In genomic region chr2:30331869-30332268, GRCh38 we compare ENCODE assay signal across 21 cellular contexts.
"Had no signal": no experiment of that assay in that cellular context is flagged by ENCODE, and none has a peak within 500 bp of the region (broad histone marks: within the 10 kb centered on the region; RNA-seq: fewer than 3 reads in every experiment).

No MANE protein-coding gene starts in this region.

- H3K79me2 ChIP-seq: parathyroid adenoma had no signal

- H3K27ac ChIP-seq: cardiac muscle cell, foreskin keratinocyte, parathyroid adenoma, upper lobe of right lung had no signal

- H3K36me3 Mint-ChIP-seq: mesothelial cell of epicardium had no signal

- FAIRE-seq: kidney had no signal

- H3K27me3 ChIP-seq: cardiac muscle cell, foreskin keratinocyte, upper lobe of right lung had no signal

- H3K9me3 Mint-ChIP-seq: activated naive CD8-positive, alpha-beta T cell treated with anti-CD3 and anti-CD28 coated beads for 36 hours; activated T-helper 17 cell treated with anti-CD3 and anti-CD28 coated beads, Interleukin-2, amount 50 U/mL, for 72 hours; mesothelial cell of epicardium had no signal

- H3K27ac Mint-ChIP-seq: mesothelial cell of epicardium, nephron had no signal

- H3K4me3 ChIP-seq: cardiac muscle cell, lung, upper lobe of right lung had no signal

- DNase-seq: activated CD4-positive, alpha-beta T cell treated with anti-CD3 and anti-CD28 coated beads, Interleukin-2, amount 50 U/mL, for 1 hour; activated CD8-positive, alpha-beta T cell treated with anti-CD3 and anti-CD28 coated beads, Interleukin-2, amount 10 ng/mL, durations not matched to agents 7 days and 5 days; activated naive CD8-positive, alpha-beta T cell treated with anti-CD3 and anti-CD28 coated beads for 36 hours; activated T-cell treated with anti-CD3 and anti-CD28 coated beads, Interleukin-2, amount 50 U/mL, for 1 hour; cortex of kidney; foreskin keratinocyte; kidney; nucleus accumbens; right cardiac atrium; stimulated activated CD4-positive, alpha-beta T cell treated with anti-CD3 and anti-CD28 coated beads, Interleukin-12 subunit alpha, Interleukin-12 subunit beta, amount 100 ng/mL, for 4 hours; stimulated activated CD4-positive, alpha-beta T cell treated with anti-CD3 and anti-CD28 coated beads, Interleukin-4, amount 100 ng/mL, for 4 hours; stimulated activated naive CD8-positive, alpha-beta T cell treated with anti-CD3 and anti-CD28 coated beads, Interleukin-15, Interleukin-2, amounts not matched to agents 100 U/mL and 50 U/mL, for 24 hours; SW 1271; upper lobe of right lung had no signal

- H3K4me1 ChIP-seq: foreskin keratinocyte had no signal

- H3K36me3 ChIP-seq: cardiac muscle cell, upper lobe of right lung had no signal

- H3K9me3 ChIP-seq: upper lobe of right lung had no signal

- H3K27me3 Mint-ChIP-seq: activated naive CD8-positive, alpha-beta T cell treated with anti-CD3 and anti-CD28 coated beads for 36 hours; activated T-helper 17 cell treated with anti-CD3 and anti-CD28 coated beads, Interleukin-2, amount 50 U/mL, for 72 hours had no signal

- H2AFZ ChIP-seq: parathyroid adenoma had no signal

- ATAC-seq: activated CD8-positive, alpha-beta T cell treated with anti-CD3 and anti-CD28 coated beads, Interleukin-2, amount 10 ng/mL, durations not matched to agents 7 days and 5 days; activated T-helper 17 cell treated with anti-CD3 and anti-CD28 coated beads, Interleukin-2, amount 50 U/mL, for 72 hours; foreskin keratinocyte; left lobe of liver; right cardiac atrium; stimulated activated naive CD8-positive, alpha-beta T cell treated with anti-CD3 and anti-CD28 coated beads, Interleukin-15, Interleukin-2, amounts not matched to agents 100 U/mL and 50 U/mL, for 24 hours; upper lobe of right lung had no signal

- H3K4me3 Mint-ChIP-seq: activated CD8-positive, alpha-beta T cell treated with anti-CD3 and anti-CD28 coated beads, Interleukin-2, amount 10 ng/mL, durations not matched to agents 7 days and 5 days; activated naive CD8-positive, alpha-beta T cell treated with anti-CD3 and anti-CD28 coated beads for 36 hours; activated T-helper 17 cell treated with anti-CD3 and anti-CD28 coated beads, Interleukin-2, amount 50 U/mL, for 72 hours; mesothelial cell of epicardium; nephron had no signal

- H3K9ac ChIP-seq: parathyroid adenoma had no signal
